In genomic region chr3:52176951-52177700, GRCh38 we compare ENCODE assay signal across 1 cellular context.
TF ChIP-seq lines count a peak whose summit lies in the region.

No MANE protein-coding gene starts in this region.

TF ChIP-seq in HepG2, 621 proteins besides CTCF, POLR2A, EP300 and RAD21 (continued from another document and continues in another):
- no peak for TF ChIP-seq LRRFIP1 (CRISPR knock-in tag; conservative IDR thresholded peaks at IDR 0.05)
- no peak; the same call in 1 of the 2 replicates for TF ChIP-seq ETV6 (CRISPR knock-in tag; conservative IDR thresholded peaks at IDR 0.05)
- no peak for TF ChIP-seq HMG20B (CRISPR knock-in tag; conservative IDR thresholded peaks at IDR 0.05)
- no peak; the same call in 1 of the 2 replicates for TF ChIP-seq SMAD3 (CRISPR knock-in tag; IDR thresholded peaks at IDR 0.05)
- TF ChIP-seq ZNF878 (CRISPR knock-in tag; IDR thresholded peaks at IDR 0.05) = 0 out of 2 replicates have a peak, but pooled peaks have one; percentile 38
- peak; percentile 70 for TF ChIP-seq HOXA3 (CRISPR knock-in tag; IDR thresholded peaks at IDR 0.05)
- TF ChIP-seq KLF13 (CRISPR knock-in tag; IDR thresholded peaks at IDR 0.05) = no peak
- TF ChIP-seq KMT2A (CRISPR knock-in tag; IDR thresholded peaks at IDR 0.05) = no peak; the same call in 1 of the 2 replicates
- no peak for TF ChIP-seq ARID2 (CRISPR knock-in tag; IDR thresholded peaks at IDR 0.05; ENCODE audit: borderline replicate concordance)
- TF ChIP-seq ZNF574 (CRISPR knock-in tag; IDR thresholded peaks at IDR 0.05) = peak; percentile 62; the same call in 1 of the 2 replicates
- no peak for TF ChIP-seq XBP1 (CRISPR knock-in tag; IDR thresholded peaks at IDR 0.05)
- no peak for TF ChIP-seq MED13 (CRISPR knock-in tag; IDR thresholded peaks at IDR 0.05)
- no peak for TF ChIP-seq THRA (CRISPR knock-in tag; IDR thresholded peaks at IDR 0.05; ENCODE audit: borderline replicate concordance)
- 0 out of 2 replicates have a peak, but pooled peaks have one; percentile 28 for TF ChIP-seq ZBTB4 (CRISPR knock-in tag; IDR thresholded peaks at IDR 0.05; ENCODE audit: borderline replicate concordance)
- no peak for TF ChIP-seq CBFB (CRISPR knock-in tag; IDR thresholded peaks at IDR 0.05)
- TF ChIP-seq MLX (CRISPR knock-in tag; IDR thresholded peaks at IDR 0.05) = no peak; the same call in 1 of the 2 replicates
- TF ChIP-seq MZF1 (CRISPR knock-in tag; IDR thresholded peaks at IDR 0.05; ENCODE audit: borderline replicate concordance) = no peak
- TF ChIP-seq ZNF362 (CRISPR knock-in tag; IDR thresholded peaks at IDR 0.05; ENCODE audit: borderline replicate concordance) = peak; percentile 94
- TF ChIP-seq TEF (CRISPR knock-in tag; IDR thresholded peaks at IDR 0.05) = no peak
- no peak for TF ChIP-seq HCFC1 (IDR thresholded peaks at IDR 0.05; ENCODE audit: low read depth, low read length)
- no peak for TF ChIP-seq ZNF451 (CRISPR knock-in tag; IDR thresholded peaks at IDR 0.05)
- no peak for TF ChIP-seq ELK4 (CRISPR knock-in tag; IDR thresholded peaks at IDR 0.05; ENCODE audit: borderline replicate concordance)
- TF ChIP-seq SMC3 (IDR thresholded peaks at IDR 0.05; ENCODE audit: low read length) = no peak
- TF ChIP-seq FOXO1 (CRISPR knock-in tag; IDR thresholded peaks at IDR 0.05) = peak; percentile 58; the same call in 1 of the 2 replicates
- no peak for TF ChIP-seq ZNF589 (CRISPR knock-in tag; conservative IDR thresholded peaks at IDR 0.05)
- no peak; the same call in 1 of the 2 replicates for TF ChIP-seq ZNF331 (CRISPR knock-in tag; IDR thresholded peaks at IDR 0.05)
- TF ChIP-seq RFXANK (CRISPR knock-in tag; IDR thresholded peaks at IDR 0.05) = no peak
- no peak for TF ChIP-seq ZMAT5 (CRISPR knock-in tag; IDR thresholded peaks at IDR 0.05; ENCODE audit: borderline replicate concordance, low read depth)
- no peak for TF ChIP-seq MLXIP (CRISPR knock-in tag; IDR thresholded peaks at IDR 0.05; ENCODE audit: borderline replicate concordance)
- TF ChIP-seq CHD2 (IDR thresholded peaks at IDR 0.05; ENCODE audit: low read depth, low read length) = no peak
- TF ChIP-seq ZBTB26 (CRISPR knock-in tag; IDR thresholded peaks at IDR 0.05; ENCODE audit: borderline replicate concordance) = no peak
- TF ChIP-seq MYNN (CRISPR knock-in tag; IDR thresholded peaks at IDR 0.05; ENCODE audit: low read depth) = no peak
- TF ChIP-seq ZBTB7B (CRISPR knock-in tag; IDR thresholded peaks at IDR 0.05) = peak; percentile 84; the same call in 1 of the 2 replicates
- no peak for TF ChIP-seq TBP (CRISPR knock-in tag; IDR thresholded peaks at IDR 0.05)
- TF ChIP-seq ZNF607 (CRISPR knock-in tag; IDR thresholded peaks at IDR 0.05; ENCODE audit: borderline replicate concordance) = no peak; the same call in 1 of the 2 replicates
- TF ChIP-seq IRF2 (CRISPR knock-in tag; IDR thresholded peaks at IDR 0.05) = 0 out of 2 replicates have a peak, but pooled peaks have one; percentile 27
- TF ChIP-seq SOX6 (IDR thresholded peaks at IDR 0.05) = no peak
- TF ChIP-seq SOX6 (CRISPR knock-in tag; IDR thresholded peaks at IDR 0.05) = peak; percentile 85
- TF ChIP-seq ZNF614 (CRISPR knock-in tag; IDR thresholded peaks at IDR 0.05; ENCODE audit: borderline replicate concordance) = no peak
- TF ChIP-seq HINFP (CRISPR knock-in tag; IDR thresholded peaks at IDR 0.05; ENCODE audit: low read depth) = peak; percentile 53; the same call in 1 of the 2 replicates
- TF ChIP-seq FOSL1 (CRISPR knock-in tag; IDR thresholded peaks at IDR 0.05; ENCODE audit: borderline replicate concordance) = no peak
